24 cellular contexts compared by ENCODE assay signal in the genomic region with DNA sequence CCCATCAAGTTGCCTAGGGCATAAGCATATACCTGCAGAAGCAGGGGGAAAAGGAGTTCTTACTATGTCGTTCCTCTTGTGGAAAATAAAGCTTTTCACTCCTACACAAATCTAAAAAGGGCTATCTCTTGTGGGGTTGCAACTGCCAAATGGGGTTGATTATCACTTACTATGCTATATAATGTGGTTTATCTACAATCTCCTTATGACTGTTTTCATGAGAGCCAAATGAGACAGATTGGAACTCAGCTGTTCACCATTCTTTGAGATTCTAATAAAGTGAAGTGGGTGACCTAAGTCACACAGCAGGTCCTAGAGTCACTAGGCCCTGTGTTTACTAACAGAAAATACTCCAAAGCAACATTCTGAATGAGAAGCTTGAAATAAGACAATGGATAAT.
"Had no signal": no experiment of that assay in that cellular context is flagged by ENCODE, and none has a peak within 500 bp of the region (broad histone marks: within the 10 kb centered on the region; RNA-seq: fewer than 3 reads in every experiment).

No MANE protein-coding gene starts in this region.

- H3K4me1 Mint-ChIP-seq: natural killer cell had no signal

- H3K27me3 Mint-ChIP-seq: activated CD8-positive, alpha-beta memory T cell treated with anti-CD3 and anti-CD28 coated beads, Interleukin-2, amount 10 ng/mL, durations not matched to agents 7 days and 5 days; activated naive CD8-positive, alpha-beta T cell had no signal

- H3K27ac Mint-ChIP-seq: activated CD8-positive, alpha-beta memory T cell treated with anti-CD3 and anti-CD28 coated beads, Interleukin-2, amount 10 ng/mL, durations not matched to agents 7 days and 5 days; activated CD8-positive, alpha-beta T cell treated with anti-CD3 and anti-CD28 coated beads, Interleukin-2, amount 10 ng/mL, durations not matched to agents 7 days and 5 days; activated naive CD8-positive, alpha-beta T cell; activated T-cell treated with anti-CD3 and anti-CD28 coated beads, Interleukin-2, amount 50 U/mL, for 72 hours; natural killer cell had no signal

- H3K36me3 Mint-ChIP-seq: natural killer cell had no signal

- H3K9me3 Mint-ChIP-seq: natural killer cell had no signal

- ATAC-seq: activated CD8-positive, alpha-beta memory T cell treated with anti-CD3 and anti-CD28 coated beads, Interleukin-2, amount 10 ng/mL, durations not matched to agents 7 days and 5 days; activated CD8-positive, alpha-beta T cell treated with anti-CD3 and anti-CD28 coated beads, Interleukin-2, amount 10 ng/mL, durations not matched to agents 7 days and 5 days; heart right ventricle; left lung; lower lobe of right lung; natural killer cell; right lobe of liver; upper lobe of right lung had no signal

- H3K4me3 Mint-ChIP-seq: activated CD8-positive, alpha-beta memory T cell treated with anti-CD3 and anti-CD28 coated beads, Interleukin-2, amount 10 ng/mL, durations not matched to agents 7 days and 5 days; activated CD8-positive, alpha-beta T cell treated with anti-CD3 and anti-CD28 coated beads, Interleukin-2, amount 10 ng/mL, durations not matched to agents 7 days and 5 days; activated naive CD8-positive, alpha-beta T cell; activated T-cell treated with anti-CD3 and anti-CD28 coated beads, Interleukin-2, amount 50 U/mL, for 72 hours; natural killer cell had no signal

- H3K4me3 ChIP-seq: colonic mucosa, esophagus squamous epithelium, heart right ventricle, left lung, lower lobe of right lung, right lobe of liver, suprapubic skin, tibial artery, upper lobe of right lung had no signal

- DNase-seq: activated CD4-positive, alpha-beta T cell treated with anti-CD3 and anti-CD28 coated beads, Interleukin-2, amount 50 U/mL, for 1 hour; activated CD8-positive, alpha-beta memory T cell treated with anti-CD3 and anti-CD28 coated beads, Interleukin-2, amount 10 ng/mL, durations not matched to agents 7 days and 5 days; activated CD8-positive, alpha-beta T cell treated with anti-CD3 and anti-CD28 coated beads, Interleukin-2, amount 10 ng/mL, durations not matched to agents 7 days and 5 days; activated effector memory CD4-positive, alpha-beta T cell treated with Interleukin-2 at 50 U/mL for 16 hours; activated naive CD4-positive, alpha-beta T cell treated with Interleukin-2 at 50 U/mL for 16 hours; activated T-cell treated with anti-CD3 and anti-CD28 coated beads, Interleukin-2, amount 50 U/mL, for 72 hours; anterior cingulate cortex; cerebellar nuclear complex; colonic mucosa; effector CD8-positive, alpha-beta T cell; esophagus squamous epithelium; foreskin melanocyte; heart right ventricle; kidney glomerular epithelial cell; left lung; lower lobe of right lung; mesenchymal stem cell; natural killer cell; right lobe of liver; stimulated activated CD4-positive, alpha-beta T cell treated with anti-CD3 and anti-CD28 coated beads, Interleukin-2, amount 100 ng/mL, for 48 hours; tibial artery; upper lobe of right lung had no signal
